ENCODE assay signal across 1 cellular context in the genomic region with DNA sequence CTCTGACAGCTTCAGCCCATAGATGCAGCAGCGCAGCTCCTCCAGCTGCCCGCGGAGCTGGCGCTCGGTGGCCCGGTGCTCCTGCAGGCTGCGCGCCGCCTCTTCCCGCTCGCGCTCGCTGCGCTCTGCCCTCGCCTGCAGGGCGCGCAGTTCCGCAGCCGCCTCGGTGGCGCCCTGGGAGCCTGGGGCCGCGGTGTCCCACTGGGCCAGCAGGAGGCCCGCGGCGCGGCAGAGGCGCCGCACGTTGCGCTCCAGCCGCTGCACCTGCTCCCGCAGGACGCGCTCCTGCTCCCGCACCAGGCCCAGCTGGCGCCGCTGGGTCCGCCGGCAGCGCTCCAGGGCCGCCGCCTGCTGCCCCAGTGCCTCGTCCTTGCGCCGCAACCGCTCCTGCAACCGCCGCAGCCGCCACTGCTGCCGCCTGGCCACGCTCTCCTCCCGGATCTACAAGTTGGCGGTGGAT.
TF ChIP-seq lines count a peak whose summit lies in the region.

No MANE protein-coding gene starts in this region.

TF ChIP-seq in WTC11, 78 proteins besides CTCF, POLR2A, EP300 and RAD21 (continued from another document):
- peak; percentile 68; the same call in 1 of the 2 replicates for TF ChIP-seq HMGXB4 (CRISPR knock-in tag; IDR thresholded peaks at IDR 0.05)
- TF ChIP-seq ZNF423 (CRISPR knock-in tag; IDR thresholded peaks at IDR 0.05), result peak; percentile 93
- 0 out of 2 replicates have a peak, but pooled peaks have one; percentile 83 for TF ChIP-seq KAT7 (CRISPR knock-in tag; IDR thresholded peaks at IDR 0.05; ENCODE audit: borderline replicate concordance)
- no peak for TF ChIP-seq RORB (CRISPR knock-in tag; IDR thresholded peaks at IDR 0.05)
- TF ChIP-seq ZNF138 (CRISPR knock-in tag; conservative IDR thresholded peaks at IDR 0.05), result 0 out of 2 replicates have a peak, but pooled peaks have one; percentile 45
- TF ChIP-seq ATF1 (CRISPR knock-in tag; IDR thresholded peaks at IDR 0.05), result no peak
- TF ChIP-seq USF2 (CRISPR knock-in tag; IDR thresholded peaks at IDR 0.05), result peak; percentile 22; the same call in 1 of the 2 replicates
- no peak for TF ChIP-seq OVOL2 (CRISPR knock-in tag; IDR thresholded peaks at IDR 0.05; ENCODE audit: borderline replicate concordance)
- TF ChIP-seq TP53 (CRISPR knock-in tag; IDR thresholded peaks at IDR 0.05), result 0 out of 2 replicates have a peak, but pooled peaks have one; percentile 45
- no peak for TF ChIP-seq AR (CRISPR knock-in tag; IDR thresholded peaks at IDR 0.05)
- no peak for TF ChIP-seq MAX (CRISPR knock-in tag; IDR thresholded peaks at IDR 0.05)
- no peak for TF ChIP-seq IRF2 (CRISPR knock-in tag; IDR thresholded peaks at IDR 0.05; ENCODE audit: borderline replicate concordance, low read depth)
- no peak for TF ChIP-seq ZNF263 (CRISPR knock-in tag; IDR thresholded peaks at IDR 0.05; ENCODE audit: low read depth)
- TF ChIP-seq, protein P1, sequence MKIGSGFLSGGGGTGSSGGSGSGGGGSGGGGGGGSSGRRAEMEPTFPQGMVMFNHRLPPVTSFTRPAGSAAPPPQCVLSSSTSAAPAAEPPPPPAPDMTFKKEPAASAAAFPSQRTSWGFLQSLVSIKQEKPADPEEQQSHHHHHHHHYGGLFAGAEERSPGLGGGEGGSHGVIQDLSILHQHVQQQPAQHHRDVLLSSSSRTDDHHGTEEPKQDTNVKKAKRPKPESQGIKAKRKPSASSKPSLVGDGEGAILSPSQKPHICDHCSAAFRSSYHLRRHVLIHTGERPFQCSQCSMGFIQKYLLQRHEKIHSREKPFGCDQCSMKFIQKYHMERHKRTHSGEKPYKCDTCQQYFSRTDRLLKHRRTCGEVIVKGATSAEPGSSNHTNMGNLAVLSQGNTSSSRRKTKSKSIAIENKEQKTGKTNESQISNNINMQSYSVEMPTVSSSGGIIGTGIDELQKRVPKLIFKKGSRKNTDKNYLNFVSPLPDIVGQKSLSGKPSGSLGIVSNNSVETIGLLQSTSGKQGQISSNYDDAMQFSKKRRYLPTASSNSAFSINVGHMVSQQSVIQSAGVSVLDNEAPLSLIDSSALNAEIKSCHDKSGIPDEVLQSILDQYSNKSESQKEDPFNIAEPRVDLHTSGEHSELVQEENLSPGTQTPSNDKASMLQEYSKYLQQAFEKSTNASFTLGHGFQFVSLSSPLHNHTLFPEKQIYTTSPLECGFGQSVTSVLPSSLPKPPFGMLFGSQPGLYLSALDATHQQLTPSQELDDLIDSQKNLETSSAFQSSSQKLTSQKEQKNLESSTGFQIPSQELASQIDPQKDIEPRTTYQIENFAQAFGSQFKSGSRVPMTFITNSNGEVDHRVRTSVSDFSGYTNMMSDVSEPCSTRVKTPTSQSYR (CRISPR knock-in tag; IDR thresholded peaks at IDR 0.05), result no peak
- TF ChIP-seq ARID4B (CRISPR knock-in tag; IDR thresholded peaks at IDR 0.05; ENCODE audit: borderline replicate concordance), result no peak
- TF ChIP-seq ZBTB21 (CRISPR knock-in tag; IDR thresholded peaks at IDR 0.05; ENCODE audit: borderline replicate concordance), result no peak
